Comparison of ENCODE assay signal across 14 cellular contexts in genomic region chr14:23025181-23025788, GRCh38. TPM values are rescaled to one million over a fixed set of nuclear protein-coding genes. Genes with fewer than 3 reads are reported as not detected.
DNase-seq lines count a peak whose midpoint lies in the region; ATAC-seq and TF ChIP-seq lines count a peak whose summit lies in the region.
"Had no signal": no experiment of that assay in that cellular context is flagged by ENCODE, and none has a peak within 500 bp of the region (broad histone marks: within the 10 kb centered on the region; RNA-seq: fewer than 3 reads in every experiment).

No MANE protein-coding gene starts in this region.

- H3K9me3 ChIP-seq in cardiac muscle cell (ENCODE audit: low read depth) (no peaks in the 10 kb centered on the region), right cardiac atrium (ENCODE audit: control insufficient read depth, low read length) (no peaks in the 10 kb centered on the region), endocrine pancreas (ENCODE audit: control insufficient read depth, low read length) (no peaks in the 10 kb centered on the region)
- H3K9me3 ChIP-seq: BLaER1, upper lobe of left lung had no signal

- no peak for TF ChIP-seq CTCF in cardiac muscle cell (IDR thresholded peaks at IDR 0.05; ENCODE audit: low read depth, low read length)
- TF ChIP-seq CTCF in RWPE1 (conservative IDR thresholded peaks at IDR 0.05; ENCODE audit: low read depth): no peak

- no peak for ATAC-seq in right cardiac atrium
- ATAC-seq in GM21526 (IDR thresholded peaks at IDR 0.05; ENCODE audit: low FRiP score, unreplicated experiment): no peak
- no peak for ATAC-seq in HG03378 (IDR thresholded peaks at IDR 0.05; ENCODE audit: unreplicated experiment)

- no peaks in the 10 kb centered on the region for H3K9me3 Mint-ChIP-seq in stimulated activated naive CD8-positive, alpha-beta T cell treated with anti-CD3 and anti-CD28 coated beads, Interleukin-15, Interleukin-2, amounts not matched to agents 100 ng/mL and 50 ng/mL, for 24 hours

- peak overlapping the region; percentile 30 for H3K27ac ChIP-seq in cardiac muscle cell
- H3K27ac ChIP-seq in right cardiac atrium (ENCODE audit: low read length): no peak overlapping the region
- H3K27ac ChIP-seq in RWPE1: peak overlapping the region; percentile 21; the same call in 1 of the 2 replicates
- H3K27ac ChIP-seq: BLaER1, upper lobe of left lung had no signal

- peaks cover 61% of the 10 kb centered on the region for H3K36me3 Mint-ChIP-seq in stimulated activated naive CD8-positive, alpha-beta T cell treated with anti-CD3 and anti-CD28 coated beads, Interleukin-15, Interleukin-2, amounts not matched to agents 100 ng/mL and 50 ng/mL, for 24 hours (ENCODE audit: low read depth)

- intact Hi-C loops in right cardiac atrium (cut with DNase I): no loop called here

- WGBS in right cardiac atrium: 61% methylated on average over 4 of the region's 4 CpGs

- DNase-seq in cardiac muscle cell (ENCODE audit: low read depth in 1 of 2, low spot score in 1 of 2): no peak
- DNase-seq in right cardiac atrium: no peak
- DNase-seq in RWPE1 (ENCODE audit: low spot score): no peak
- no peak for DNase-seq in DMS53 treated with DMSO at 0.1 percent for 48 hours (lab: John Stamatoyannopoulos, UW; ENCODE audit: unreplicated experiment)
- DNase-seq: NCI-H2029 treated with DMSO at 0.1 percent for 48 hours, OCI-M1, upper lobe of left lung had no signal

- H3K4me3 Mint-ChIP-seq in stimulated activated naive CD8-positive, alpha-beta T cell treated with anti-CD3 and anti-CD28 coated beads, Interleukin-15, Interleukin-2, amounts not matched to agents 100 ng/mL and 50 ng/mL, for 24 hours: peak overlapping the region; percentile 5

- peaks cover 61% of the 10 kb centered on the region for H3K4me1 Mint-ChIP-seq in stimulated activated naive CD8-positive, alpha-beta T cell treated with anti-CD3 and anti-CD28 coated beads, Interleukin-15, Interleukin-2, amounts not matched to agents 100 ng/mL and 50 ng/mL, for 24 hours (ENCODE audit: low read depth)

- POLR2A ChIA-PET in RWPE1 (lab: Yijun Ruan, JAX; ENCODE audit: low non-redundant PET): interaction anchor here (0.7 kb wide), 1 partner anchor 24 kb away, joined by 3 read pairs; no protein-coding TSS in a partner anchor

- H3K4me3 ChIP-seq in cardiac muscle cell (no peak overlapping the region), right cardiac atrium (ENCODE audit: low read length) (no peak overlapping the region), endocrine pancreas (ENCODE audit: control insufficient read depth, insufficient read depth, low read length) (no peak overlapping the region)
- H3K4me3 ChIP-seq: BLaER1, upper lobe of left lung had no signal

- H3K27me3 Mint-ChIP-seq in stimulated activated naive CD8-positive, alpha-beta T cell treated with anti-CD3 and anti-CD28 coated beads, Interleukin-15, Interleukin-2, amounts not matched to agents 100 ng/mL and 50 ng/mL, for 24 hours: no peaks in the 10 kb centered on the region

- peaks cover 8% of the 10 kb centered on the region for H3K36me3 ChIP-seq in cardiac muscle cell
- H3K36me3 ChIP-seq in endocrine pancreas (ENCODE audit: control insufficient read depth, insufficient read depth, low read length): no peaks in the 10 kb centered on the region

- CTCF ChIA-PET in RWPE1 (lab: Yijun Ruan, JAX): interaction anchor here (0.6 to 0.7 kb wide), 2 partner anchors 67 to 246 kb away, joined by 3 to 4 read pairs; no protein-coding TSS in a partner anchor

- peak overlapping the region; percentile 72 for H3K27ac Mint-ChIP-seq in stimulated activated naive CD8-positive, alpha-beta T cell treated with anti-CD3 and anti-CD28 coated beads, Interleukin-15, Interleukin-2, amounts not matched to agents 100 ng/mL and 50 ng/mL, for 24 hours

- H3K4me1 ChIP-seq in cardiac muscle cell (ENCODE audit: low read depth) (peaks cover 4% of the 10 kb centered on the region), right cardiac atrium (ENCODE audit: control insufficient read depth, insufficient read depth, low read length) (peaks cover 1% of the 10 kb centered on the region), endocrine pancreas (ENCODE audit: control insufficient read depth, insufficient read depth, low read length) (peaks cover 8% of the 10 kb centered on the region)

- peak overlapping the region; percentile 39 for H3K9ac ChIP-seq in endocrine pancreas (ENCODE audit: control insufficient read depth, insufficient read depth, low read length)
- H3K9ac ChIP-seq: BLaER1 had no signal

- H3K27me3 ChIP-seq in cardiac muscle cell (no peaks in the 10 kb centered on the region), right cardiac atrium (ENCODE audit: control insufficient read depth, insufficient read depth) (no peaks in the 10 kb centered on the region), endocrine pancreas (ENCODE audit: control insufficient read depth, insufficient read depth, low read length) (no peaks in the 10 kb centered on the region)
- H3K27me3 ChIP-seq: BLaER1, upper lobe of left lung had no signal

RNA-seq across cellular contexts. Expression of gene PSMB5, which starts 9.4 kb away (rescaled TPM):
- total RNA-seq in cardiac muscle cell (124 and 255 TPM in 2 replicates), right cardiac atrium (100 to 1,000 TPM; 108 to 126 (median 112) TPM)
- polyA plus RNA-seq in cardiac muscle cell (304 and 326 TPM in 2 replicates), right cardiac atrium (140 TPM)

RNA-seq across cellular contexts. Expression of gene C14orf93, which starts 15.3 kb away (rescaled TPM):
- 7.9 and 26.3 TPM in 2 replicates for total RNA-seq in cardiac muscle cell
- polyA plus RNA-seq in cardiac muscle cell: 6.7 and 10.5 TPM in 2 replicates
- 10 to 100 TPM in 1 of 4 donors, 1 to 10 TPM in 3; 5.8 to 11.4 (median 6.7) TPM for total RNA-seq in right cardiac atrium
- polyA plus RNA-seq in right cardiac atrium: 4.1 TPM

RNA-seq across cellular contexts. Expression of gene PSMB11, which starts 16.7 kb away (rescaled TPM):
- total RNA-seq in cardiac muscle cell (0.12 TPM in 1 of 2 replicates, not detected in the other), right cardiac atrium (not detected)
- polyA plus RNA-seq in cardiac muscle cell (not detected in 2 replicates), right cardiac atrium (not detected)
- total RNA-seq: lower leg skin, upper lobe of left lung had no signal
- polyA plus RNA-seq: adipose tissue had no signal

RNA-seq across cellular contexts. Expression of gene CDH24, which starts 32.0 kb away (rescaled TPM):
- 8.6 and 8.9 TPM in 2 replicates for total RNA-seq in cardiac muscle cell
- 4.4 and 13.4 TPM in 2 replicates for polyA plus RNA-seq in cardiac muscle cell
- 1 to 10 TPM in 3 of 4 donors, under 1 TPM in 1; 0.95 to 2.3 (median 2.2) TPM for total RNA-seq in right cardiac atrium
- 2.5 TPM for polyA plus RNA-seq in right cardiac atrium

RNA-seq across cellular contexts. Expression of gene AJUBA, which starts 42.9 kb away (rescaled TPM):
- total RNA-seq in cardiac muscle cell (33.8 and 39.3 TPM in 2 replicates), right cardiac atrium (1 to 10 TPM; 5.7 to 6.9 (median 6.6) TPM)
- polyA plus RNA-seq in cardiac muscle cell (18.9 and 19.9 TPM in 2 replicates), right cardiac atrium (4.8 TPM)
